Comparison of ENCODE assay signal across 25 cellular contexts in the genomic region with DNA sequence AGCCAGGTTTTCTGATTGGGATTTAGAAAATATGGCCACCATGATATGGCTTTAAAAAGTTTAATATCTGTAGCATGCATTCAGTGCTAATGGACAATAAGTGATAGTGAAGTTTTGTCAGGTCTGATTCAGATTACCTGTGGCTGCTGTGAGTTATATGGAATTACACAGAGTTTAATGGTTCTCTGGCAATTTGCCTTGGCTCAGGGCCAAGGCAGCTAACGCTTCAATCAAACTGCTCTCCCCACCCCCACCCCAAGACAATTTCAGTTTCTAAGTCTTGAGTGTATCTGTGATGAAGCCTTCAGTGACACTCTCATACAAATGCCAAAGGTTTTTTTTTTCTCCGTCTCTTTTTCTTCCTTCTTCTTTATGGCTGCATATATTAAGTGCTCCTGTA.
DNase-seq lines count a peak whose midpoint lies in the region; ATAC-seq lines count a peak whose summit lies in the region.
"Had no signal": no experiment of that assay in that cellular context is flagged by ENCODE, and none has a peak within 500 bp of the region (broad histone marks: within the 10 kb centered on the region; RNA-seq: fewer than 3 reads in every experiment).

No MANE protein-coding gene starts in this region.

- no peaks in the 10 kb centered on the region for H3K9me3 Mint-ChIP-seq in activated naive CD8-positive, alpha-beta T cell treated with anti-CD3 and anti-CD28 coated beads, Interleukin-2, amount 50 U/mL, for 24 hours
- H3K9me3 Mint-ChIP-seq: CD4-positive, CD25-positive, alpha-beta regulatory T cell; IgD-negative memory B cell had no signal

- peak; percentile 28 for DNase-seq in HT-29 (ENCODE audit: low spot score)
- DNase-seq in NCI-H2227 (lab: John Stamatoyannopoulos, UW; ENCODE audit: unreplicated experiment) = peak; percentile 22
- DNase-seq in dermis blood vessel endothelial cell = peak; percentile 50
- peak; percentile 57 for DNase-seq in renal cortical epithelial cell (ENCODE audit: low read depth)
- no peak for DNase-seq in central memory CD4-positive, alpha-beta T cell
- no peak for DNase-seq in activated naive CD8-positive, alpha-beta T cell treated with anti-CD3 and anti-CD28 coated beads, Interleukin-2, amount 50 U/mL, for 24 hours
- DNase-seq in OCI-M1 (lab: John Stamatoyannopoulos, UW) = no peak
- DNase-seq: activated CD8-positive, alpha-beta T cell treated with anti-CD3 and anti-CD28 coated beads, Interleukin-2, amount 10 ng/mL, durations not matched to agents 7 days and 5 days; activated gamma-delta T cell; activated T-cell treated with anti-CD3 and anti-CD28 coated beads for 4 hours; CD4-positive, CD25-positive, alpha-beta regulatory T cell; DMS 273 treated with DMSO at 0.1 percent for 48 hours; esophagus squamous epithelium; gastrocnemius medialis; lower lobe of right lung; MG63; NCI-H1436; NCI-H2171; NCI-H774; stomach; upper lobe of left lung had no signal

- H3K4me3 Mint-ChIP-seq in activated naive CD8-positive, alpha-beta T cell treated with anti-CD3 and anti-CD28 coated beads, Interleukin-2, amount 50 U/mL, for 24 hours = no peak overlapping the region
- H3K4me3 Mint-ChIP-seq: activated CD8-positive, alpha-beta T cell treated with anti-CD3 and anti-CD28 coated beads, Interleukin-2, amount 10 ng/mL, durations not matched to agents 7 days and 5 days; CD4-positive, CD25-positive, alpha-beta regulatory T cell; IgD-negative memory B cell had no signal

- H3K27ac Mint-ChIP-seq in activated naive CD8-positive, alpha-beta T cell treated with anti-CD3 and anti-CD28 coated beads, Interleukin-2, amount 50 U/mL, for 24 hours = no peak overlapping the region
- H3K27ac Mint-ChIP-seq: activated CD8-positive, alpha-beta T cell treated with anti-CD3 and anti-CD28 coated beads, Interleukin-2, amount 10 ng/mL, durations not matched to agents 7 days and 5 days; CD4-positive, CD25-positive, alpha-beta regulatory T cell; IgD-negative memory B cell; progenitor cell of endocrine pancreas had no signal

- ATAC-seq in activated naive CD8-positive, alpha-beta T cell treated with anti-CD3 and anti-CD28 coated beads, Interleukin-2, amount 50 U/mL, for 24 hours = no peak
- no peak for ATAC-seq in GM18498 (IDR thresholded peaks at IDR 0.05; ENCODE audit: unreplicated experiment)
- ATAC-seq: activated CD8-positive, alpha-beta T cell treated with anti-CD3 and anti-CD28 coated beads, Interleukin-2, amount 10 ng/mL, durations not matched to agents 7 days and 5 days; body of pancreas; gastrocnemius medialis; lower lobe of right lung had no signal

- H3K27me3 Mint-ChIP-seq in activated naive CD8-positive, alpha-beta T cell treated with anti-CD3 and anti-CD28 coated beads, Interleukin-2, amount 50 U/mL, for 24 hours = peaks cover 2% of the 10 kb centered on the region
- H3K27me3 Mint-ChIP-seq: progenitor cell of endocrine pancreas had no signal

- no peaks in the 10 kb centered on the region for H3K4me1 Mint-ChIP-seq in activated naive CD8-positive, alpha-beta T cell treated with anti-CD3 and anti-CD28 coated beads, Interleukin-2, amount 50 U/mL, for 24 hours
- H3K4me1 Mint-ChIP-seq: CD4-positive, CD25-positive, alpha-beta regulatory T cell; IgD-negative memory B cell had no signal

- H3K36me3 Mint-ChIP-seq in activated naive CD8-positive, alpha-beta T cell treated with anti-CD3 and anti-CD28 coated beads, Interleukin-2, amount 50 U/mL, for 24 hours (ENCODE audit: low read depth) = no peaks in the 10 kb centered on the region
- H3K36me3 Mint-ChIP-seq: CD4-positive, CD25-positive, alpha-beta regulatory T cell; IgD-negative memory B cell had no signal

Comparison
In these comparisons a context has a peak if more than half of its experiments do, and no peak if none do; other contexts are left out.
1. DNase-seq: peak in HT-29 (single experiment), NCI-H2227 (single experiment), dermis blood vessel endothelial cell (single experiment) and renal cortical epithelial cell (single experiment); none in central memory CD4-positive, alpha-beta T cell (single experiment), activated naive CD8-positive, alpha-beta T cell treated with anti-CD3 and anti-CD28 coated beads, Interleukin-2, amount 50 U/mL, for 24 hours (single experiment) and OCI-M1 (single experiment).